Comparison of ENCODE assay signal across 12 cellular contexts in genomic region chr12:44021471-44021971, GRCh38.
DNase-seq lines count a peak whose midpoint lies in the region; ATAC-seq and TF ChIP-seq lines count a peak whose summit lies in the region.
"Had no signal": no experiment of that assay in that cellular context is flagged by ENCODE, and none has a peak within 500 bp of the region (broad histone marks: within the 10 kb centered on the region; RNA-seq: fewer than 3 reads in every experiment).

No MANE protein-coding gene starts in this region.

- no peak overlapping the region for H3K27ac Mint-ChIP-seq in nephron progenitor cell

- in situ Hi-C loops in brain microvascular endothelial cell (cut with HindIII; ENCODE audit: low pct_ligation_motif_present, low sequenced_read_pairs) = no loop called here

- H3K9me3 ChIP-seq in SU-DHL-6 (ENCODE audit: insufficient read depth, low read length) = no peaks in the 10 kb centered on the region
- H3K9me3 ChIP-seq: SJCRH30 had no signal

- no peaks in the 10 kb centered on the region; the same call in 1 of the 2 replicates for H3F3A ChIP-seq in SU-DHL-6 (ENCODE audit: insufficient read depth)

- no peaks in the 10 kb centered on the region for H3K9me2 ChIP-seq in SU-DHL-6 (replicated peaks; ENCODE audit: insufficient read depth, low read length)

- H3K27ac ChIP-seq in SU-DHL-6 (ENCODE audit: low read depth, low read length) = peak overlapping the region; percentile 74
- no peak overlapping the region for H3K27ac ChIP-seq in brain microvascular endothelial cell
- H3K27ac ChIP-seq: SJCRH30 had no signal

- H3K4me3 ChIP-seq in SU-DHL-6 (ENCODE audit: insufficient read depth, low read length, poor library complexity, severe bottlenecking) = peak overlapping the region; percentile 16
- no peak overlapping the region for H3K4me3 ChIP-seq in brain microvascular endothelial cell (ENCODE audit: low read depth, low read length)
- H3K4me3 ChIP-seq: SJCRH30 had no signal

- no peaks in the 10 kb centered on the region for H3K79me2 ChIP-seq in SU-DHL-6 (ENCODE audit: insufficient read depth, low read length)

- H4K20me1 ChIP-seq in SU-DHL-6 (ENCODE audit: low read depth, low read length) = no peaks in the 10 kb centered on the region

- H3K36me3 Mint-ChIP-seq in nephron progenitor cell (ENCODE audit: low read depth) = no peaks in the 10 kb centered on the region

- H2AFZ ChIP-seq in SU-DHL-6 (ENCODE audit: low read depth, low read length, severe bottlenecking) = peak overlapping the region; percentile 8

- H3K27me3 ChIP-seq in SU-DHL-6 (ENCODE audit: low read length) (no peaks in the 10 kb centered on the region), brain microvascular endothelial cell (replicated peaks) (no peaks in the 10 kb centered on the region)
- H3K27me3 ChIP-seq: SJCRH30 had no signal

- no peaks in the 10 kb centered on the region for H3K36me3 ChIP-seq in SU-DHL-6 (ENCODE audit: low read length)
- H3K36me3 ChIP-seq in brain microvascular endothelial cell (replicated peaks) = no peaks in the 10 kb centered on the region
- H3K36me3 ChIP-seq: SJCRH30 had no signal

- no peak overlapping the region for H3K9ac ChIP-seq in SU-DHL-6 (ENCODE audit: low read length)

- H3K4me3 Mint-ChIP-seq in nephron progenitor cell = no peak overlapping the region

- peaks cover 3% of the 10 kb centered on the region for H3K27me3 Mint-ChIP-seq in nephron progenitor cell (ENCODE audit: low read depth, poor library complexity)

- H3K4me1 Mint-ChIP-seq in nephron progenitor cell = peaks cover 5% of the 10 kb centered on the region

- peaks cover 6% of the 10 kb centered on the region for H3K9me3 Mint-ChIP-seq in nephron progenitor cell

- DNase-seq in ureter (ENCODE audit: low spot score) = no peak
- no peak for DNase-seq in NCI-H1092 (lab: John Stamatoyannopoulos, UW)
- DNase-seq in nephron progenitor cell = no peak
- no peak for DNase-seq in brain microvascular endothelial cell
- DNase-seq: activated CD8-positive, alpha-beta memory T cell treated with anti-CD3 and anti-CD28 coated beads for 24 hours; nucleus accumbens; SJCRH30; trophoblast cell had no signal

- ATAC-seq in GM18508 (IDR thresholded peaks at IDR 0.05; ENCODE audit: insufficient read depth, unreplicated experiment) (peak; percentile 69), GM21423 (IDR thresholded peaks at IDR 0.05; ENCODE audit: unreplicated experiment) (peak; percentile 59), HG03095 (IDR thresholded peaks at IDR 0.05; ENCODE audit: unreplicated experiment) (peak; percentile 85)

- TF ChIP-seq CTCF in SU-DHL-6 (IDR thresholded peaks at IDR 0.05; ENCODE audit: insufficient read depth, low read length, poor library complexity, severe bottlenecking) = no peak
- no peak for TF ChIP-seq CTCF in nephron progenitor cell (IDR thresholded peaks at IDR 0.05)
- no peak for TF ChIP-seq CTCF in brain microvascular endothelial cell (IDR thresholded peaks at IDR 0.05; ENCODE audit: low read depth, low read length, missing control alignments)

- peak overlapping the region; percentile 54 for H3K4me2 ChIP-seq in SU-DHL-6 (ENCODE audit: low read depth, low read length, poor library complexity, severe bottlenecking)
